In genomic region chr19:53254451-53255341, GRCh38 we compare ENCODE assay signal across 8 cellular contexts. TPM values are rescaled to one million over a fixed set of nuclear protein-coding genes. Genes with fewer than 3 reads are reported as not detected.
DNase-seq lines count a peak whose midpoint lies in the region; ATAC-seq and TF ChIP-seq lines count a peak whose summit lies in the region.

Gene ZNF677 (minus strand): TSS chr19:53254873. CDS start chr19:53251550, 3,323 bp downstream.

- DNase-seq in DND-41, result peak; percentile 91
- peak; percentile 94 for DNase-seq in NCI-H69 (lab: John Stamatoyannopoulos, UW)
- peak; percentile 87 to 91 for DNase-seq in activated T-cell treated with anti-CD3 and anti-CD28 coated beads, Interleukin-2, amount 50 U/mL, for 72 hours
- DNase-seq in esophagus squamous epithelium (lab: John Stamatoyannopoulos, UW), result peak; percentile 38
- peak; percentile 55 to 65 for DNase-seq in stimulated activated CD8-positive, alpha-beta memory T cell treated with anti-CD3 and anti-CD28 coated beads, Interleukin-2, amount 100 ng/mL, for 1 hour (ENCODE audit: low read depth in 2 of 2)

- peaks cover 22 to 30% of the 10 kb centered on the region in 2 donors for H3K9me3 Mint-ChIP-seq in activated T-cell treated with anti-CD3 and anti-CD28 coated beads, Interleukin-2, amount 50 U/mL, for 72 hours

- H3K36me3 ChIP-seq in DND-41 (ENCODE audit: insufficient read depth, low read length), result peaks cover 27% of the 10 kb centered on the region
- peaks cover 0 to 35% (median 0%) of the 10 kb centered on the region in 3 donors for H3K36me3 ChIP-seq in esophagus squamous epithelium
- peaks cover 26% of the 10 kb centered on the region for H3K36me3 ChIP-seq in muscle layer of colon (ENCODE audit: insufficient read depth, low read length)

- H3K79me2 ChIP-seq in DND-41 (ENCODE audit: insufficient read depth, low read length), result peaks cover 15% of the 10 kb centered on the region

- H3K9me3 ChIP-seq in DND-41 (ENCODE audit: insufficient read depth, low read length, severe bottlenecking), result no peaks in the 10 kb centered on the region
- peaks cover 0 to 61% (median 0%) of the 10 kb centered on the region in 3 donors for H3K9me3 ChIP-seq in esophagus squamous epithelium
- H3K9me3 ChIP-seq in muscle layer of colon (ENCODE audit: low read length), result no peaks in the 10 kb centered on the region

- no peaks in the 10 kb centered on the region for H3K27me3 ChIP-seq in DND-41 (ENCODE audit: insufficient read depth, low read length, poor library complexity)
- no peaks in the 10 kb centered on the region for H3K27me3 ChIP-seq in esophagus squamous epithelium
- H3K27me3 ChIP-seq in muscle layer of colon (ENCODE audit: control insufficient read depth in 1 of 2, insufficient read depth in 2 of 2, low read length in 2 of 2), result no peaks in the 10 kb centered on the region

- no peak within 1 kb of the TSS for H3K27ac Mint-ChIP-seq in activated T-cell treated with anti-CD3 and anti-CD28 coated beads, Interleukin-2, amount 50 U/mL, for 72 hours

- H3K4me2 ChIP-seq in DND-41 (ENCODE audit: insufficient read depth, low read length), result peak within 1 kb of the TSS; percentile 77

- H3K4me1 ChIP-seq in DND-41 (ENCODE audit: insufficient read depth, low read length), result peaks cover 19% of the 10 kb centered on the region; the same call in 1 of the 2 replicates
- peaks cover 0 to 21% (median 5%) of the 10 kb centered on the region in 3 donors for H3K4me1 ChIP-seq in esophagus squamous epithelium
- H3K4me1 ChIP-seq in muscle layer of colon (ENCODE audit: insufficient read depth, low read length), result peaks cover 7% of the 10 kb centered on the region

- 5 to 7% methylated on average over 14 to 27 of the region's 70 CpGs for WGBS in esophagus squamous epithelium, 2 donors

- H3K9ac ChIP-seq in DND-41 (ENCODE audit: low read depth, low read length) (peak within 1 kb of the TSS; percentile 79), muscle layer of colon (ENCODE audit: low read length) (peak within 1 kb of the TSS; percentile 91)

- H3K4me1 Mint-ChIP-seq in activated T-cell treated with anti-CD3 and anti-CD28 coated beads, Interleukin-2, amount 50 U/mL, for 72 hours (ENCODE audit: low read depth), result peaks cover 6% of the 10 kb centered on the region

- TF ChIP-seq CTCF in DND-41 (IDR thresholded peaks at IDR 0.05; ENCODE audit: borderline replicate concordance, extremely low read depth, low read length, poor library complexity, severe bottlenecking) (no peak), esophagus squamous epithelium (IDR thresholded peaks at IDR 0.05) (no peak)

- H3K4me3 Mint-ChIP-seq in activated T-cell treated with anti-CD3 and anti-CD28 coated beads, Interleukin-2, amount 50 U/mL, for 72 hours, result peak within 1 kb of the TSS; percentile 83 to 84

- peaks cover 32 to 58% of the 10 kb centered on the region in 2 donors for H3K36me3 Mint-ChIP-seq in activated T-cell treated with anti-CD3 and anti-CD28 coated beads, Interleukin-2, amount 50 U/mL, for 72 hours (ENCODE audit: insufficient read depth in 2 of 2)

- intact Hi-C loops in esophagus squamous epithelium (cut with DNase I), result no loop called here

- H4K20me1 ChIP-seq in DND-41 (ENCODE audit: insufficient read depth, low read length), result no peaks in the 10 kb centered on the region

- peak within 1 kb of the TSS; percentile 94 for H2AFZ ChIP-seq in DND-41 (ENCODE audit: low read depth, low read length)

- H3K27ac ChIP-seq in DND-41 (ENCODE audit: low read length) (peak within 1 kb of the TSS; percentile 86), esophagus squamous epithelium (peak within 1 kb of the TSS; percentile 67 to 85 (median 74)), muscle layer of colon (ENCODE audit: low read depth, low read length) (peak within 1 kb of the TSS; percentile 81)

- TF ChIP-seq POLR2A in esophagus squamous epithelium (IDR thresholded peaks at IDR 0.05), result peak in 1 of 4 donors; percentile 34

- peak; percentile 100 for ATAC-seq in DND-41 (ENCODE audit: insufficient read depth, low read depth)
- peak; percentile 100 for ATAC-seq in activated T-cell treated with anti-CD3 and anti-CD28 coated beads, Interleukin-2, amount 50 U/mL, for 72 hours (replicated peaks in 1 of 2)
- ATAC-seq in HG02884 (IDR thresholded peaks at IDR 0.05; ENCODE audit: unreplicated experiment), result no peak
- no peak for ATAC-seq in GM19452 (IDR thresholded peaks at IDR 0.05; ENCODE audit: unreplicated experiment)

- H3K27me3 Mint-ChIP-seq in activated T-cell treated with anti-CD3 and anti-CD28 coated beads, Interleukin-2, amount 50 U/mL, for 72 hours (ENCODE audit: low read depth), result no peaks in the 10 kb centered on the region

- H3K4me3 ChIP-seq in DND-41 (ENCODE audit: low read depth in 1 of 2, low read length in 2 of 2) (peak within 1 kb of the TSS; percentile 74 to 80), esophagus squamous epithelium (peak within 1 kb of the TSS; percentile 54 to 83 (median 66)), muscle layer of colon (ENCODE audit: low read depth in 1 of 2, low read length in 2 of 2) (peak within 1 kb of the TSS; percentile 64 to 99)

RNA-seq across cellular contexts. Expression of gene ZNF677, which starts in this region (rescaled TPM):
- 10 to 100 TPM in 1 of 2 donors, 1 to 10 TPM in 1; 9.0 to 10.5 TPM for total RNA-seq in activated T-cell treated with anti-CD3 and anti-CD28 coated beads, Interleukin-2, amount 50 U/mL, for 72 hours
- total RNA-seq in esophagus squamous epithelium, result 10 to 100 TPM in 1 of 4 donors, 1 to 10 TPM in 3; 3.4 to 18.1 (median 3.6) TPM

Comparison
In these comparisons a context has a peak if more than half of its experiments do, and no peak if none do; other contexts are left out.
1. ATAC-seq: peak in DND-41 (single experiment) and activated T-cell treated with anti-CD3 and anti-CD28 coated beads, Interleukin-2, amount 50 U/mL, for 72 hours (2 of 2); none in HG02884 (single experiment) and GM19452 (single experiment).
2. DNase-seq: peak in every context shown above with its lines; median percentile 94 in NCI-H69; 91 in DND-41; 89 in activated T-cell treated with anti-CD3 and anti-CD28 coated beads, Interleukin-2, amount 50 U/mL, for 72 hours; 60 in stimulated activated CD8-positive, alpha-beta memory T cell treated with anti-CD3 and anti-CD28 coated beads, Interleukin-2, amount 100 ng/mL, for 1 hour; 38 in esophagus squamous epithelium.
3. Peak in every context shown above with its lines, with median percentiles within 50 percentile points of each other: H3K27ac ChIP-seq and H3K4me3 ChIP-seq.